ENCODE assay signal across 1 cellular context in the genomic region with DNA sequence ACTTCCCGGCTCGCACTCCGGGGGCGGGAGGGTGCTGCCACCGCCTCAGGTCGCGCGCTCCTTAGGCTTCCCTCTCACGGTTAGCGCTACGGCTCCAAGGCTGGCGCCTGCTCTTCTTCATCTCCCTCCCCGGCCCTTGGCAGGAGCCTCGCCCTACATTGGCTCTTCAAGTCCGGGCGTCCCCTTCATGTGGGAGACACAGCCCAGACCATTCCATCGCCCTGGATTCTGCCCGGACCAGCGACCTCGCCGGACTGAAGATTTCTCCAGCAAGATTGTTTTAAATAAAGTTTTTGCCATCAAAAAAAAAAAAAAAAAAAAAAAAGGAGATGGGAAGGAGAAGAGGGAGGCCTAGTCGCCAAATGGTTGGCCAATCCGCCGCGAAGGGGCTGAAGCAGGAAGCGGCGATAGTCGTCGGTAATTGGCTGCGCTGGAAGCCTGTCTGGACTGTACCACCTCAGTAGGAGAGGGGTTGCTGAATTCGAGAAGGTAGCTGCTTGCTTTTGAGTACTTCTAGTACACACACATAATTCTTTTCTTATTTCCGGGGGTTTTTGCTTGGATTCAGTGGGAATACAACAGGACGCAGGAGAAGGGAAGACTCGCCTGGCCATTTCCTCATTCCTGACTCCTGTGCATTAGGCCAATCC.
TF ChIP-seq lines count a peak whose summit lies in the region.

No MANE protein-coding gene starts in this region.

TF ChIP-seq in HCT116, 20 proteins besides CTCF, POLR2A, EP300 and RAD21 (continued from another document):
- TF ChIP-seq CEBPB (IDR thresholded peaks at IDR 0.05; ENCODE audit: low read depth) (no peak), YY1 (IDR thresholded peaks at IDR 0.05; ENCODE audit: extremely low read depth, insufficient replicate concordance, low read depth, low read length) (peak; percentile 80), JUND (IDR thresholded peaks at IDR 0.05) (peak; percentile 73; the same call in 1 of the 2 replicates), EZH2phosphoT487 (IDR thresholded peaks at IDR 0.05; ENCODE audit: borderline replicate concordance) (no peak), EGR1 (IDR thresholded peaks at IDR 0.05; ENCODE audit: low read depth) (peak; percentile 85), POLR2AphosphoS5 (IDR thresholded peaks at IDR 0.05; ENCODE audit: low read depth, low read length) (peak; percentile 74), SP1 (IDR thresholded peaks at IDR 0.05; ENCODE audit: low read depth) (no peak; the same call in none of the 2 replicates), TCF7L2 (IDR thresholded peaks at IDR 0.05; ENCODE audit: borderline replicate concordance, extremely low read depth, insufficient read depth, insufficient read length) (no peak), EZH2 (IDR thresholded peaks at IDR 0.05) (no peak), CBX3 (IDR thresholded peaks at IDR 0.05; ENCODE audit: low read depth) (0 out of 2 replicates have a peak, but pooled peaks have one; percentile 11), SRF (IDR thresholded peaks at IDR 0.05; ENCODE audit: low read depth) (no peak; the same call in 1 of the 2 replicates), FOSL1 (IDR thresholded peaks at IDR 0.05; ENCODE audit: low read depth) (no peak), ZFX (IDR thresholded peaks at IDR 0.05) (no peak)
- TF ChIP-seq, protein P1, sequence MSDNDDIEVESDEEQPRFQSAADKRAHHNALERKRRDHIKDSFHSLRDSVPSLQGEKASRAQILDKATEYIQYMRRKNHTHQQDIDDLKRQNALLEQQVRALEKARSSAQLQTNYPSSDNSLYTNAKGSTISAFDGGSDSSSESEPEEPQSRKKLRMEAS (IDR thresholded peaks at IDR 0.05): no peak; the same call in 1 of the 2 replicates
- TF ChIP-seq, protein P2, sequence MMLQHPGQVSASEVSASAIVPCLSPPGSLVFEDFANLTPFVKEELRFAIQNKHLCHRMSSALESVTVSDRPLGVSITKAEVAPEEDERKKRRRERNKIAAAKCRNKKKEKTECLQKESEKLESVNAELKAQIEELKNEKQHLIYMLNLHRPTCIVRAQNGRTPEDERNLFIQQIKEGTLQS (IDR thresholded peaks at IDR 0.05): no peak
- TF ChIP-seq, protein P3, sequence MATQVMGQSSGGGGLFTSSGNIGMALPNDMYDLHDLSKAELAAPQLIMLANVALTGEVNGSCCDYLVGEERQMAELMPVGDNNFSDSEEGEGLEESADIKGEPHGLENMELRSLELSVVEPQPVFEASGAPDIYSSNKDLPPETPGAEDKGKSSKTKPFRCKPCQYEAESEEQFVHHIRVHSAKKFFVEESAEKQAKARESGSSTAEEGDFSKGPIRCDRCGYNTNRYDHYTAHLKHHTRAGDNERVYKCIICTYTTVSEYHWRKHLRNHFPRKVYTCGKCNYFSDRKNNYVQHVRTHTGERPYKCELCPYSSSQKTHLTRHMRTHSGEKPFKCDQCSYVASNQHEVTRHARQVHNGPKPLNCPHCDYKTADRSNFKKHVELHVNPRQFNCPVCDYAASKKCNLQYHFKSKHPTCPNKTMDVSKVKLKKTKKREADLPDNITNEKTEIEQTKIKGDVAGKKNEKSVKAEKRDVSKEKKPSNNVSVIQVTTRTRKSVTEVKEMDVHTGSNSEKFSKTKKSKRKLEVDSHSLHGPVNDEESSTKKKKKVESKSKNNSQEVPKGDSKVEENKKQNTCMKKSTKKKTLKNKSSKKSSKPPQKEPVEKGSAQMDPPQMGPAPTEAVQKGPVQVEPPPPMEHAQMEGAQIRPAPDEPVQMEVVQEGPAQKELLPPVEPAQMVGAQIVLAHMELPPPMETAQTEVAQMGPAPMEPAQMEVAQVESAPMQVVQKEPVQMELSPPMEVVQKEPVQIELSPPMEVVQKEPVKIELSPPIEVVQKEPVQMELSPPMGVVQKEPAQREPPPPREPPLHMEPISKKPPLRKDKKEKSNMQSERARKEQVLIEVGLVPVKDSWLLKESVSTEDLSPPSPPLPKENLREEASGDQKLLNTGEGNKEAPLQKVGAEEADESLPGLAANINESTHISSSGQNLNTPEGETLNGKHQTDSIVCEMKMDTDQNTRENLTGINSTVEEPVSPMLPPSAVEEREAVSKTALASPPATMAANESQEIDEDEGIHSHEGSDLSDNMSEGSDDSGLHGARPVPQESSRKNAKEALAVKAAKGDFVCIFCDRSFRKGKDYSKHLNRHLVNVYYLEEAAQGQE (IDR thresholded peaks at IDR 0.05; ENCODE audit: low read depth): no peak
